ENCODE assay signal across 33 cellular contexts in genomic region chr4:183095199-183095512, GRCh38.
"Had no signal": no experiment of that assay in that cellular context is flagged by ENCODE, and none has a peak within 500 bp of the region (broad histone marks: within the 10 kb centered on the region; RNA-seq: fewer than 3 reads in every experiment).

No MANE protein-coding gene starts in this region.

- H3K4me3 Mint-ChIP-seq: activated B cell treated with CpG ODN at 0.5 μM for 24 hours; activated CD4-positive, alpha-beta T cell treated with anti-CD3 and anti-CD28 coated beads, Interleukin-2, amount 10 ng/mL, durations not matched to agents 24 days and 14 days; activated CD8-positive, alpha-beta memory T cell treated with anti-CD3 and anti-CD28 coated beads, Interleukin-2, amount 10 ng/mL, durations not matched to agents 7 days and 5 days; activated naive CD8-positive, alpha-beta T cell; activated T-cell treated with anti-CD3 and anti-CD28 coated beads, Interleukin-2, amount 50 U/mL, for 4 hours; central memory CD8-positive, alpha-beta T cell; T-helper 1 cell treated with Interleukin-12 subunit alpha and Interleukin-12 subunit beta and Interleukin-4 antibody, amounts not matched to agents 30 μg/mL and 1 μg/mL, for 36 hours had no signal

- H3K27ac Mint-ChIP-seq: activated B cell treated with CpG ODN at 0.5 μM for 24 hours; activated CD4-positive, alpha-beta T cell treated with anti-CD3 and anti-CD28 coated beads, Interleukin-2, amount 10 ng/mL, durations not matched to agents 24 days and 14 days; activated CD8-positive, alpha-beta memory T cell treated with anti-CD3 and anti-CD28 coated beads, Interleukin-2, amount 10 ng/mL, durations not matched to agents 7 days and 5 days; brain; T-helper 1 cell treated with Interleukin-12 subunit alpha and Interleukin-12 subunit beta and Interleukin-4 antibody, amounts not matched to agents 30 μg/mL and 1 μg/mL, for 36 hours had no signal

- H3K36me3 Mint-ChIP-seq: activated CD8-positive, alpha-beta memory T cell treated with anti-CD3 and anti-CD28 coated beads, Interleukin-2, amount 10 ng/mL, durations not matched to agents 7 days and 5 days; activated naive CD8-positive, alpha-beta T cell; brain had no signal

- H3K36me3 ChIP-seq: MG63, SJCRH30 had no signal

- H3K27me3 ChIP-seq: MG63, SJCRH30 had no signal

- ATAC-seq: activated CD8-positive, alpha-beta memory T cell treated with anti-CD3 and anti-CD28 coated beads, Interleukin-2, amount 10 ng/mL, durations not matched to agents 7 days and 5 days; activated T-cell treated with anti-CD3 and anti-CD28 coated beads, Interleukin-2, amount 50 U/mL, for 4 hours; Panc1; SK-N-SH treated with all-trans-retinoic acid at 6 μM for 48 hours had no signal

- DNase-seq: activated B cell treated with CpG ODN at 0.5 μM for 24 hours; activated CD4-positive, alpha-beta T cell treated with anti-CD3 and anti-CD28 coated beads for 1 hour; activated CD4-positive, alpha-beta T cell treated with anti-CD3 and anti-CD28 coated beads, Interleukin-2, amount 10 ng/mL, durations not matched to agents 24 days and 14 days; activated CD4-positive, alpha-beta T cell treated with anti-CD3 and anti-CD28 coated beads, Interleukin-2, amount 50 U/mL, for 48 hours; activated CD8-positive, alpha-beta memory T cell treated with anti-CD3 and anti-CD28 coated beads, Interleukin-2, amount 10 ng/mL, durations not matched to agents 7 days and 5 days; activated effector memory CD4-positive, alpha-beta T cell treated with anti-CD3 and anti-CD28 coated beads, Interleukin-2, amount 50 U/mL, for 16 hours; activated naive CD4-positive, alpha-beta T cell treated with Interleukin-2 at 50 U/mL for 16 hours; activated T-cell treated with anti-CD3 and anti-CD28 coated beads, Interleukin-2, amount 50 U/mL, for 4 hours; amygdala; MG63; MV-4-11; NCI-H1092 treated with DMSO at 0.1 percent for 48 hours; NCI-H1417 treated with DMSO at 0.1 percent for 48 hours; NCI-H1694; NCI-H2029; NCI-H2107; NCI-H510A treated with DMSO at 0.1 percent for 48 hours; NCI-H69; NK-92 treated with Interleukin-12 subunit alpha and Interleukin-12 subunit beta, amount 100 ng/mL, for 24 hours; OCI-M1; Right ventricle myocardium superior; RPMI8226; SJCRH30; SW 1271; T1000 had no signal

- H3K4me1 Mint-ChIP-seq: activated CD8-positive, alpha-beta memory T cell treated with anti-CD3 and anti-CD28 coated beads, Interleukin-2, amount 10 ng/mL, durations not matched to agents 7 days and 5 days; brain; central memory CD8-positive, alpha-beta T cell had no signal

- H3K4me3 ChIP-seq: MG63, SJCRH30 had no signal

- H3K9me3 ChIP-seq: MG63, SJCRH30 had no signal

- H3K4me1 ChIP-seq: SJCRH30 had no signal

- FAIRE-seq: astrocyte, TTC549 had no signal

- H3K27ac ChIP-seq: SJCRH30 had no signal

- H3K9me3 Mint-ChIP-seq: activated B cell treated with CpG ODN at 0.5 μM for 24 hours; activated CD4-positive, alpha-beta T cell treated with anti-CD3 and anti-CD28 coated beads, Interleukin-2, amount 10 ng/mL, durations not matched to agents 24 days and 14 days; activated T-cell treated with anti-CD3 and anti-CD28 coated beads, Interleukin-2, amount 50 U/mL, for 4 hours; central memory CD8-positive, alpha-beta T cell; T-helper 1 cell treated with Interleukin-12 subunit alpha and Interleukin-12 subunit beta and Interleukin-4 antibody, amounts not matched to agents 30 μg/mL and 1 μg/mL, for 36 hours had no signal
